Comparison of ENCODE assay signal across 1 cellular context in the genomic region with DNA sequence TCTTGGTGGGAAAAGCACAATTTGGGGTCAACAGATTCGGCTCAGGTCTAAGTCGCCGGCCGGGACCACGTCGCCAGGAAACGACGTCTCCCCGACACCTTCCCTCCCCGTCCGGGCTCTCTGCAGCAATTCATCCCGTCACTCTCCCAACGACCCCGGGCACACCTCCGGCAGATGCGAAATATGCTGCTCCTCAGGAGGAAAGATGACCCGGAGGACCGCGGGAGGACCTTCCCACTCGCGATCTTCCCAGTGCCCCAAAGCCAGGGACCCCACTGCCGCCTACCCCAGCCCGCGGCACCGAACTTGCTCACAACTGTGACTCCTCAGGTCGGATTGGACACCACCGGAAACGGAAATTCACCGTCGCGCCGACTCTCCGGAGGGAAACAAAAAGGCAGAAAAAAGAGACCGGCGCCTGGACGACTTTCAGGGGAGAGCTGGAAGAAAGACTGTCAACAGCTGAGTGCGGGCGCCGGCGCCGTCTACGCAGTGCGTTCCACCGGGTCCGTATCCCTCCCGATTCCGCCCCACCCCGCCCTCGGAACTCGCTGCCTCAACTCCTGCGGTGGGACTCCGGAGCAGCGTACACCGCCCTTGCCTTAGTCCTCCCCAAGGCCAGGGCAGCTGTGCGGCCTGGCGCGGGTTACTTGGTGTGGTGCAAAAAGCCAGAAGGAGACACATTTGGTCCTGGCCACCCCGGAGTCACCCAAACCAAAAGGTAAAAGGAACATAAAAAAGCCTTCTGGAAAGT.
A peak's percentile ranks its signal among the peaks of the same experiment; 100 is the strongest.
TF ChIP-seq lines count a peak whose summit lies in the region.

No MANE protein-coding gene starts in this region.

TF ChIP-seq in K562, 482 proteins besides CTCF, POLR2A, EP300 and RAD21 (continued from another document and continues in another):
- TF ChIP-seq, protein P1, sequence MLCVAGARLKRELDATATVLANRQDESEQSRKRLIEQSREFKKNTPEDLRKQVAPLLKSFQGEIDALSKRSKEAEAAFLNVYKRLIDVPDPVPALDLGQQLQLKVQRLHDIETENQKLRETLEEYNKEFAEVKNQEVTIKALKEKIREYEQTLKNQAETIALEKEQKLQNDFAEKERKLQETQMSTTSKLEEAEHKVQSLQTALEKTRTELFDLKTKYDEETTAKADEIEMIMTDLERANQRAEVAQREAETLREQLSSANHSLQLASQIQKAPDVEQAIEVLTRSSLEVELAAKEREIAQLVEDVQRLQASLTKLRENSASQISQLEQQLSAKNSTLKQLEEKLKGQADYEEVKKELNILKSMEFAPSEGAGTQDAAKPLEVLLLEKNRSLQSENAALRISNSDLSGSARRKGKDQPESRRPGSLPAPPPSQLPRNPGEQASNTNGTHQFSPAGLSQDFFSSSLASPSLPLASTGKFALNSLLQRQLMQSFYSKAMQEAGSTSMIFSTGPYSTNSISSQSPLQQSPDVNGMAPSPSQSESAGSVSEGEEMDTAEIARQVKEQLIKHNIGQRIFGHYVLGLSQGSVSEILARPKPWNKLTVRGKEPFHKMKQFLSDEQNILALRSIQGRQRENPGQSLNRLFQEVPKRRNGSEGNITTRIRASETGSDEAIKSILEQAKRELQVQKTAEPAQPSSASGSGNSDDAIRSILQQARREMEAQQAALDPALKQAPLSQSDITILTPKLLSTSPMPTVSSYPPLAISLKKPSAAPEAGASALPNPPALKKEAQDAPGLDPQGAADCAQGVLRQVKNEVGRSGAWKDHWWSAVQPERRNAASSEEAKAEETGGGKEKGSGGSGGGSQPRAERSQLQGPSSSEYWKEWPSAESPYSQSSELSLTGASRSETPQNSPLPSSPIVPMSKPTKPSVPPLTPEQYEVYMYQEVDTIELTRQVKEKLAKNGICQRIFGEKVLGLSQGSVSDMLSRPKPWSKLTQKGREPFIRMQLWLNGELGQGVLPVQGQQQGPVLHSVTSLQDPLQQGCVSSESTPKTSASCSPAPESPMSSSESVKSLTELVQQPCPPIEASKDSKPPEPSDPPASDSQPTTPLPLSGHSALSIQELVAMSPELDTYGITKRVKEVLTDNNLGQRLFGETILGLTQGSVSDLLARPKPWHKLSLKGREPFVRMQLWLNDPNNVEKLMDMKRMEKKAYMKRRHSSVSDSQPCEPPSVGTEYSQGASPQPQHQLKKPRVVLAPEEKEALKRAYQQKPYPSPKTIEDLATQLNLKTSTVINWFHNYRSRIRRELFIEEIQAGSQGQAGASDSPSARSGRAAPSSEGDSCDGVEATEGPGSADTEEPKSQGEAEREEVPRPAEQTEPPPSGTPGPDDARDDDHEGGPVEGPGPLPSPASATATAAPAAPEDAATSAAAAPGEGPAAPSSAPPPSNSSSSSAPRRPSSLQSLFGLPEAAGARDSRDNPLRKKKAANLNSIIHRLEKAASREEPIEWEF (CRISPR knock-in tag; IDR thresholded peaks at IDR 0.05), result no peak
- TF ChIP-seq, protein P2, sequence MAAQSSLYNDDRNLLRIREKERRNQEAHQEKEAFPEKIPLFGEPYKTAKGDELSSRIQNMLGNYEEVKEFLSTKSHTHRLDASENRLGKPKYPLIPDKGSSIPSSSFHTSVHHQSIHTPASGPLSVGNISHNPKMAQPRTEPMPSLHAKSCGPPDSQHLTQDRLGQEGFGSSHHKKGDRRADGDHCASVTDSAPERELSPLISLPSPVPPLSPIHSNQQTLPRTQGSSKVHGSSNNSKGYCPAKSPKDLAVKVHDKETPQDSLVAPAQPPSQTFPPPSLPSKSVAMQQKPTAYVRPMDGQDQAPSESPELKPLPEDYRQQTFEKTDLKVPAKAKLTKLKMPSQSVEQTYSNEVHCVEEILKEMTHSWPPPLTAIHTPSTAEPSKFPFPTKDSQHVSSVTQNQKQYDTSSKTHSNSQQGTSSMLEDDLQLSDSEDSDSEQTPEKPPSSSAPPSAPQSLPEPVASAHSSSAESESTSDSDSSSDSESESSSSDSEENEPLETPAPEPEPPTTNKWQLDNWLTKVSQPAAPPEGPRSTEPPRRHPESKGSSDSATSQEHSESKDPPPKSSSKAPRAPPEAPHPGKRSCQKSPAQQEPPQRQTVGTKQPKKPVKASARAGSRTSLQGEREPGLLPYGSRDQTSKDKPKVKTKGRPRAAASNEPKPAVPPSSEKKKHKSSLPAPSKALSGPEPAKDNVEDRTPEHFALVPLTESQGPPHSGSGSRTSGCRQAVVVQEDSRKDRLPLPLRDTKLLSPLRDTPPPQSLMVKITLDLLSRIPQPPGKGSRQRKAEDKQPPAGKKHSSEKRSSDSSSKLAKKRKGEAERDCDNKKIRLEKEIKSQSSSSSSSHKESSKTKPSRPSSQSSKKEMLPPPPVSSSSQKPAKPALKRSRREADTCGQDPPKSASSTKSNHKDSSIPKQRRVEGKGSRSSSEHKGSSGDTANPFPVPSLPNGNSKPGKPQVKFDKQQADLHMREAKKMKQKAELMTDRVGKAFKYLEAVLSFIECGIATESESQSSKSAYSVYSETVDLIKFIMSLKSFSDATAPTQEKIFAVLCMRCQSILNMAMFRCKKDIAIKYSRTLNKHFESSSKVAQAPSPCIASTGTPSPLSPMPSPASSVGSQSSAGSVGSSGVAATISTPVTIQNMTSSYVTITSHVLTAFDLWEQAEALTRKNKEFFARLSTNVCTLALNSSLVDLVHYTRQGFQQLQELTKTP (IDR thresholded peaks at IDR 0.05; ENCODE audit: low read depth in 1 of 2, partially characterized antibody in 2 of 2), result peak in 1 of 2 experiments; percentile 88
- TF ChIP-seq NR2C2 (CRISPR knock-in tag; IDR thresholded peaks at IDR 0.05) (no peak), NR2C2 (tag; IDR thresholded peaks at IDR 0.05) (peak; percentile 93), HOXB6 (CRISPR knock-in tag; IDR thresholded peaks at IDR 0.05; ENCODE audit: borderline replicate concordance) (no peak), XRCC3 (IDR thresholded peaks at IDR 0.05) (no peak), RBBP5 (IDR thresholded peaks at IDR 0.05; ENCODE audit: borderline replicate concordance, insufficient read depth, low read length, poor library complexity, severe bottlenecking) (peak; percentile 99), ZNF175 (CRISPR knock-in tag; IDR thresholded peaks at IDR 0.05; ENCODE audit: low read depth) (no peak), XRCC5 (IDR thresholded peaks at IDR 0.05; ENCODE audit: low read depth, low read length) (peak; percentile 95), PYGO2 (tag; IDR thresholded peaks at IDR 0.05) (no peak), U2AF1 (optimal IDR thresholded peaks at IDR 0.05; ENCODE audit: low read depth, low read length) (no peak), TBL1XR1 (IDR thresholded peaks at IDR 0.05; ENCODE audit: low read length in 2 of 2) (peak in 1 of 2 experiments; percentile 50; a peak in 1 of 4 replicates), HLTF (IDR thresholded peaks at IDR 0.05) (peak; percentile 94), ZSCAN29 (IDR thresholded peaks at IDR 0.05) (peak; percentile 100), GABPB2 (CRISPR knock-in tag; conservative IDR thresholded peaks at IDR 0.05) (no peak), ESRRA (IDR thresholded peaks at IDR 0.05; ENCODE audit: borderline replicate concordance, low read depth) (peak; percentile 82), GABPA (tag; conservative IDR thresholded peaks at IDR 0.05; ENCODE audit: low read depth) (peak; percentile 100), KLF13 (tag; IDR thresholded peaks at IDR 0.05; ENCODE audit: borderline replicate concordance, low read depth) (no peak), SAFB (IDR thresholded peaks at IDR 0.05; ENCODE audit: borderline replicate concordance, low read depth, low read length) (peak; percentile 52; the same call in 1 of the 2 replicates), PHF8 (IDR thresholded peaks at IDR 0.05; ENCODE audit: borderline replicate concordance, low read length) (peak; percentile 91), EWSR1 (IDR thresholded peaks at IDR 0.05; ENCODE audit: borderline replicate concordance, low read depth, partially characterized antibody) (no peak), TEAD1 (CRISPR knock-in tag; IDR thresholded peaks at IDR 0.05) (peak in 1 of 2 experiments; percentile 52; a peak in 1 of 4 replicates), ZNF589 (CRISPR knock-in tag; IDR thresholded peaks at IDR 0.05; ENCODE audit: low read depth) (0 out of 2 replicates have a peak, but pooled peaks have one; percentile 53), NR4A1 (CRISPR knock-in tag; IDR thresholded peaks at IDR 0.05) (no peak), NR4A1 (tag; IDR thresholded peaks at IDR 0.05) (peak; percentile 68), SMAD1 (IDR thresholded peaks at IDR 0.05; ENCODE audit: low read depth, low read length, partially characterized antibody) (peak; percentile 90), WHSC1 (IDR thresholded peaks at IDR 0.05; ENCODE audit: low read length) (no peak), CXXC5 (CRISPR knock-in tag; IDR thresholded peaks at IDR 0.05) (peak; percentile 92), PRMT5 (CRISPR knock-in tag; IDR thresholded peaks at IDR 0.05) (no peak), TSC22D4 (tag; IDR thresholded peaks at IDR 0.05) (no peak), SP1 (CRISPR knock-in tag; IDR thresholded peaks at IDR 0.05) (peak; percentile 78)
- TF ChIP-seq, protein P3, sequence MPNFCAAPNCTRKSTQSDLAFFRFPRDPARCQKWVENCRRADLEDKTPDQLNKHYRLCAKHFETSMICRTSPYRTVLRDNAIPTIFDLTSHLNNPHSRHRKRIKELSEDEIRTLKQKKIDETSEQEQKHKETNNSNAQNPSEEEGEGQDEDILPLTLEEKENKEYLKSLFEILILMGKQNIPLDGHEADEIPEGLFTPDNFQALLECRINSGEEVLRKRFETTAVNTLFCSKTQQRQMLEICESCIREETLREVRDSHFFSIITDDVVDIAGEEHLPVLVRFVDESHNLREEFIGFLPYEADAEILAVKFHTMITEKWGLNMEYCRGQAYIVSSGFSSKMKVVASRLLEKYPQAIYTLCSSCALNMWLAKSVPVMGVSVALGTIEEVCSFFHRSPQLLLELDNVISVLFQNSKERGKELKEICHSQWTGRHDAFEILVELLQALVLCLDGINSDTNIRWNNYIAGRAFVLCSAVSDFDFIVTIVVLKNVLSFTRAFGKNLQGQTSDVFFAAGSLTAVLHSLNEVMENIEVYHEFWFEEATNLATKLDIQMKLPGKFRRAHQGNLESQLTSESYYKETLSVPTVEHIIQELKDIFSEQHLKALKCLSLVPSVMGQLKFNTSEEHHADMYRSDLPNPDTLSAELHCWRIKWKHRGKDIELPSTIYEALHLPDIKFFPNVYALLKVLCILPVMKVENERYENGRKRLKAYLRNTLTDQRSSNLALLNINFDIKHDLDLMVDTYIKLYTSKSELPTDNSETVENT (CRISPR knock-in tag; IDR thresholded peaks at IDR 0.05), result peak; percentile 41; the same call in 1 of the 2 replicates
- TF ChIP-seq, protein P4, sequence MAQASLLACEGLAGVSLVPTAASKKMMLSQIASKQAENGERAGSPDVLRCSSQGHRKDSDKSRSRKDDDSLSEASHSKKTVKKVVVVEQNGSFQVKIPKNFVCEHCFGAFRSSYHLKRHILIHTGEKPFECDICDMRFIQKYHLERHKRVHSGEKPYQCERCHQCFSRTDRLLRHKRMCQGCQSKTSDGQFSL (CRISPR knock-in tag; IDR thresholded peaks at IDR 0.05), result no peak
- TF ChIP-seq, protein P4 (tag; IDR thresholded peaks at IDR 0.05), result no peak
- TF ChIP-seq, protein P5, sequence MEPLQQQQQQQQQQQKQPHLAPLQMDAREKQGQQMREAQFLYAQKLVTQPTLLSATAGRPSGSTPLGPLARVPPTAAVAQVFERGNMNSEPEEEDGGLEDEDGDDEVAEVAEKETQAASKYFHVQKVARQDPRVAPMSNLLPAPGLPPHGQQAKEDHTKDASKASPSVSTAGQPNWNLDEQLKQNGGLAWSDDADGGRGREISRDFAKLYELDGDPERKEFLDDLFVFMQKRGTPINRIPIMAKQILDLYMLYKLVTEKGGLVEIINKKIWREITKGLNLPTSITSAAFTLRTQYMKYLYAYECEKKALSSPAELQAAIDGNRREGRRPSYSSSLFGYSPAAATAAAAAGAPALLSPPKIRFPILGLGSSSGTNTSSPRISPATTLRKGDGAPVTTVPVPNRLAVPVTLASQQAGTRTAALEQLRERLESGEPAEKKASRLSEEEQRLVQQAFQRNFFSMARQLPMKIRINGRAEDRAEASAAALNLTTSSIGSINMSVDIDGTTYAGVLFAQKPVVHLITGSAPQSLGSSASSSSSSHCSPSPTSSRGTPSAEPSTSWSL (CRISPR knock-in tag; IDR thresholded peaks at IDR 0.05; ENCODE audit: borderline replicate concordance), result no peak
- TF ChIP-seq, protein P6, sequence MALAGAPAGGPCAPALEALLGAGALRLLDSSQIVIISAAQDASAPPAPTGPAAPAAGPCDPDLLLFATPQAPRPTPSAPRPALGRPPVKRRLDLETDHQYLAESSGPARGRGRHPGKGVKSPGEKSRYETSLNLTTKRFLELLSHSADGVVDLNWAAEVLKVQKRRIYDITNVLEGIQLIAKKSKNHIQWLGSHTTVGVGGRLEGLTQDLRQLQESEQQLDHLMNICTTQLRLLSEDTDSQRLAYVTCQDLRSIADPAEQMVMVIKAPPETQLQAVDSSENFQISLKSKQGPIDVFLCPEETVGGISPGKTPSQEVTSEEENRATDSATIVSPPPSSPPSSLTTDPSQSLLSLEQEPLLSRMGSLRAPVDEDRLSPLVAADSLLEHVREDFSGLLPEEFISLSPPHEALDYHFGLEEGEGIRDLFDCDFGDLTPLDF (CRISPR knock-in tag; IDR thresholded peaks at IDR 0.05), result peak; percentile 81; the same call in 1 of the 2 replicates
- TF ChIP-seq, protein P7, sequence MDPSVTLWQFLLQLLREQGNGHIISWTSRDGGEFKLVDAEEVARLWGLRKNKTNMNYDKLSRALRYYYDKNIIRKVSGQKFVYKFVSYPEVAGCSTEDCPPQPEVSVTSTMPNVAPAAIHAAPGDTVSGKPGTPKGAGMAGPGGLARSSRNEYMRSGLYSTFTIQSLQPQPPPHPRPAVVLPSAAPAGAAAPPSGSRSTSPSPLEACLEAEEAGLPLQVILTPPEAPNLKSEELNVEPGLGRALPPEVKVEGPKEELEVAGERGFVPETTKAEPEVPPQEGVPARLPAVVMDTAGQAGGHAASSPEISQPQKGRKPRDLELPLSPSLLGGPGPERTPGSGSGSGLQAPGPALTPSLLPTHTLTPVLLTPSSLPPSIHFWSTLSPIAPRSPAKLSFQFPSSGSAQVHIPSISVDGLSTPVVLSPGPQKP (CRISPR knock-in tag; IDR thresholded peaks at IDR 0.05), result no peak
- TF ChIP-seq, protein P8, sequence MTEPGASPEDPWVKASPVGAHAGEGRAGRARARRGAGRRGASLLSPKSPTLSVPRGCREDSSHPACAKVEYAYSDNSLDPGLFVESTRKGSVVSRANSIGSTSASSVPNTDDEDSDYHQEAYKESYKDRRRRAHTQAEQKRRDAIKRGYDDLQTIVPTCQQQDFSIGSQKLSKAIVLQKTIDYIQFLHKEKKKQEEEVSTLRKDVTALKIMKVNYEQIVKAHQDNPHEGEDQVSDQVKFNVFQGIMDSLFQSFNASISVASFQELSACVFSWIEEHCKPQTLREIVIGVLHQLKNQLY (CRISPR knock-in tag; conservative IDR thresholded peaks at IDR 0.05), result no peak
- TF ChIP-seq, protein P9, sequence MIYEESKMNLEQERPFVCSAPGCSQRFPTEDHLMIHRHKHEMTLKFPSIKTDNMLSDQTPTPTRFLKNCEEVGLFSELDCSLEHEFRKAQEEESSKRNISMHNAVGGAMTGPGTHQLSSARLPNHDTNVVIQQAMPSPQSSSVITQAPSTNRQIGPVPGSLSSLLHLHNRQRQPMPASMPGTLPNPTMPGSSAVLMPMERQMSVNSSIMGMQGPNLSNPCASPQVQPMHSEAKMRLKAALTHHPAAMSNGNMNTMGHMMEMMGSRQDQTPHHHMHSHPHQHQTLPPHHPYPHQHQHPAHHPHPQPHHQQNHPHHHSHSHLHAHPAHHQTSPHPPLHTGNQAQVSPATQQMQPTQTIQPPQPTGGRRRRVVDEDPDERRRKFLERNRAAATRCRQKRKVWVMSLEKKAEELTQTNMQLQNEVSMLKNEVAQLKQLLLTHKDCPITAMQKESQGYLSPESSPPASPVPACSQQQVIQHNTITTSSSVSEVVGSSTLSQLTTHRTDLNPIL (CRISPR knock-in tag; IDR thresholded peaks at IDR 0.05), result no peak
